In genomic region chr9:28868224-28868623, GRCh38 we compare ENCODE assay signal across 21 cellular contexts.
"Had no signal": no experiment of that assay in that cellular context is flagged by ENCODE, and none has a peak within 500 bp of the region (broad histone marks: within the 10 kb centered on the region; RNA-seq: fewer than 3 reads in every experiment).

No MANE protein-coding gene starts in this region.

- H3K27ac ChIP-seq: esophagus squamous epithelium, heart right ventricle, right atrium auricular region, spleen, suprapubic skin, tibial artery had no signal

- H3K36me3 Mint-ChIP-seq: activated naive CD8-positive, alpha-beta T cell; memory B cell; naive thymus-derived CD4-positive, alpha-beta T cell had no signal

- H3K4me3 ChIP-seq: esophagus squamous epithelium, heart right ventricle, right atrium auricular region, spleen, suprapubic skin, tibial artery had no signal

- H3K4me3 Mint-ChIP-seq: activated CD4-positive, alpha-beta T cell treated with anti-CD3 and anti-CD28 coated beads for 36 hours; activated CD8-positive, alpha-beta T cell treated with anti-CD3 and anti-CD28 coated beads, Interleukin-2, amount 10 ng/mL, durations not matched to agents 7 days and 5 days; activated naive CD8-positive, alpha-beta T cell; memory B cell; naive thymus-derived CD4-positive, alpha-beta T cell; neural crest cell had no signal

- H3K27me3 ChIP-seq: esophagus squamous epithelium, heart right ventricle, right atrium auricular region, spleen, suprapubic skin, tibial artery had no signal

- H3K4me1 ChIP-seq: esophagus squamous epithelium, heart right ventricle, right atrium auricular region, spleen, suprapubic skin, tibial artery had no signal

- H3K9me3 Mint-ChIP-seq: neural crest cell had no signal

- H3K27ac Mint-ChIP-seq: activated CD4-positive, alpha-beta T cell treated with anti-CD3 and anti-CD28 coated beads for 36 hours; activated CD8-positive, alpha-beta T cell treated with anti-CD3 and anti-CD28 coated beads, Interleukin-2, amount 10 ng/mL, durations not matched to agents 7 days and 5 days; activated naive CD8-positive, alpha-beta T cell; memory B cell; naive thymus-derived CD4-positive, alpha-beta T cell had no signal

- H3K27me3 Mint-ChIP-seq: activated CD4-positive, alpha-beta T cell treated with anti-CD3 and anti-CD28 coated beads for 36 hours; activated naive CD8-positive, alpha-beta T cell; memory B cell; naive thymus-derived CD4-positive, alpha-beta T cell had no signal

- H3K4me1 Mint-ChIP-seq: activated CD4-positive, alpha-beta T cell treated with anti-CD3 and anti-CD28 coated beads for 36 hours; memory B cell; naive thymus-derived CD4-positive, alpha-beta T cell; neural crest cell had no signal

- DNase-seq: activated CD4-positive, alpha-beta T cell treated with anti-CD3 and anti-CD28 coated beads for 36 hours; activated CD4-positive, CD25-positive, alpha-beta regulatory T cell; activated CD8-positive, alpha-beta T cell treated with anti-CD3 and anti-CD28 coated beads, Interleukin-2, amount 10 ng/mL, durations not matched to agents 7 days and 5 days; activated effector memory CD4-positive, alpha-beta T cell treated with Interleukin-2 at 50 U/mL for 16 hours; activated naive CD4-positive, alpha-beta T cell treated with Interleukin-2 at 50 U/mL for 16 hours; anterior cingulate cortex; dermis blood vessel endothelial cell; effector CD4-positive, alpha-beta T cell; esophagus squamous epithelium; foreskin melanocyte; heart right ventricle; midbrain; naive thymus-derived CD4-positive, alpha-beta T cell; spleen; stimulated activated naive CD4-positive, alpha-beta T cell; tibial artery had no signal

- H3K9me3 ChIP-seq: esophagus squamous epithelium, heart right ventricle, suprapubic skin, tibial artery had no signal

- ATAC-seq: activated CD4-positive, alpha-beta T cell treated with anti-CD3 and anti-CD28 coated beads for 36 hours; activated CD8-positive, alpha-beta T cell treated with anti-CD3 and anti-CD28 coated beads, Interleukin-2, amount 10 ng/mL, durations not matched to agents 7 days and 5 days; heart right ventricle; naive thymus-derived CD4-positive, alpha-beta T cell had no signal

- H3K36me3 ChIP-seq: esophagus squamous epithelium, heart right ventricle, right atrium auricular region, spleen, suprapubic skin, tibial artery had no signal
